In genomic region chr21:33801424-33802405, GRCh38 we compare ENCODE assay signal across 8 cellular contexts.
DNase-seq lines count a peak whose midpoint lies in the region; ATAC-seq lines count a peak whose summit lies in the region.

No MANE protein-coding gene starts in this region.

- ATAC-seq in GM19351 (IDR thresholded peaks at IDR 0.05; ENCODE audit: unreplicated experiment) = no peak
- ATAC-seq in HG03196 (IDR thresholded peaks at IDR 0.05; ENCODE audit: unreplicated experiment) = no peak
- no peak for ATAC-seq in GM18909 (IDR thresholded peaks at IDR 0.05; ENCODE audit: poor library complexity, unreplicated experiment)

- peak; percentile 92 for DNase-seq in DMS53 (lab: John Stamatoyannopoulos, UW)
- DNase-seq in NCI-H1436 (lab: John Stamatoyannopoulos, UW) = peak; percentile 76
- DNase-seq in amniotic epithelial cell (ENCODE audit: low read depth) = peak; percentile 27
- peak; percentile 92 for DNase-seq in myocyte (ENCODE audit: low read depth)
- DNase-seq in activated effector memory CD4-positive, alpha-beta T cell treated with anti-CD3 and anti-CD28 coated beads, Interleukin-2, amount 50 U/mL, for 16 hours = no peak
